ENCODE assay signal across 1 cellular context in genomic region chr12:101231626-101232025, GRCh38.
TF ChIP-seq lines count a peak whose summit lies in the region.

No MANE protein-coding gene starts in this region.

TF ChIP-seq in GM23338, 12 proteins besides CTCF, POLR2A, EP300 and RAD21 (continued from another document):
- TF ChIP-seq, protein P1, sequence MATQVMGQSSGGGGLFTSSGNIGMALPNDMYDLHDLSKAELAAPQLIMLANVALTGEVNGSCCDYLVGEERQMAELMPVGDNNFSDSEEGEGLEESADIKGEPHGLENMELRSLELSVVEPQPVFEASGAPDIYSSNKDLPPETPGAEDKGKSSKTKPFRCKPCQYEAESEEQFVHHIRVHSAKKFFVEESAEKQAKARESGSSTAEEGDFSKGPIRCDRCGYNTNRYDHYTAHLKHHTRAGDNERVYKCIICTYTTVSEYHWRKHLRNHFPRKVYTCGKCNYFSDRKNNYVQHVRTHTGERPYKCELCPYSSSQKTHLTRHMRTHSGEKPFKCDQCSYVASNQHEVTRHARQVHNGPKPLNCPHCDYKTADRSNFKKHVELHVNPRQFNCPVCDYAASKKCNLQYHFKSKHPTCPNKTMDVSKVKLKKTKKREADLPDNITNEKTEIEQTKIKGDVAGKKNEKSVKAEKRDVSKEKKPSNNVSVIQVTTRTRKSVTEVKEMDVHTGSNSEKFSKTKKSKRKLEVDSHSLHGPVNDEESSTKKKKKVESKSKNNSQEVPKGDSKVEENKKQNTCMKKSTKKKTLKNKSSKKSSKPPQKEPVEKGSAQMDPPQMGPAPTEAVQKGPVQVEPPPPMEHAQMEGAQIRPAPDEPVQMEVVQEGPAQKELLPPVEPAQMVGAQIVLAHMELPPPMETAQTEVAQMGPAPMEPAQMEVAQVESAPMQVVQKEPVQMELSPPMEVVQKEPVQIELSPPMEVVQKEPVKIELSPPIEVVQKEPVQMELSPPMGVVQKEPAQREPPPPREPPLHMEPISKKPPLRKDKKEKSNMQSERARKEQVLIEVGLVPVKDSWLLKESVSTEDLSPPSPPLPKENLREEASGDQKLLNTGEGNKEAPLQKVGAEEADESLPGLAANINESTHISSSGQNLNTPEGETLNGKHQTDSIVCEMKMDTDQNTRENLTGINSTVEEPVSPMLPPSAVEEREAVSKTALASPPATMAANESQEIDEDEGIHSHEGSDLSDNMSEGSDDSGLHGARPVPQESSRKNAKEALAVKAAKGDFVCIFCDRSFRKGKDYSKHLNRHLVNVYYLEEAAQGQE (IDR thresholded peaks at IDR 0.05; ENCODE audit: unreplicated experiment): no peak
- TF ChIP-seq EZH2 (IDR thresholded peaks at IDR 0.05; ENCODE audit: low read depth, unreplicated experiment): no peak
TF ChIP-seq in GM23338: peak in this region for 0.
